In genomic region chr12:25994252-25994651, GRCh38 we compare ENCODE assay signal across 14 cellular contexts. TPM values are rescaled to one million over a fixed set of nuclear protein-coding genes. Genes with fewer than 3 reads are reported as not detected.
DNase-seq lines count a peak whose midpoint lies in the region; ATAC-seq and TF ChIP-seq lines count a peak whose summit lies in the region.
"Had no signal": no experiment of that assay in that cellular context is flagged by ENCODE, and none has a peak within 500 bp of the region (broad histone marks: within the 10 kb centered on the region; RNA-seq: fewer than 3 reads in every experiment).

No MANE protein-coding gene starts in this region.

- intact Hi-C loops in activated T-helper 1 cell treated with anti-CD3 and anti-CD28 coated beads, Interleukin-12 subunit alpha, Interleukin-12 subunit beta, Interleukin-2, Interleukin-4 antibody, amounts not matched to agents 30 ng/mL and 10 ng/mL and 1 ng/mL, durations not matched to agents 14 hours and 24 hours and 36 hours (cut with micrococcal nuclease), result no loop called here

- H3K4me2 ChIP-seq in KMS-11, result peak overlapping the region; percentile 37

- no peaks in the 10 kb centered on the region for H4K20me1 ChIP-seq in KMS-11 (ENCODE audit: insufficient read depth)

- H3K36me3 Mint-ChIP-seq in activated T-helper 1 cell treated with anti-CD3 and anti-CD28 coated beads, Interleukin-12 subunit alpha, Interleukin-12 subunit beta, Interleukin-2, Interleukin-4 antibody, amounts not matched to agents 30 ng/mL and 10 ng/mL and 1 ng/mL, durations not matched to agents 14 hours and 24 hours and 36 hours (ENCODE audit: low read depth), result no peaks in the 10 kb centered on the region
- H3K36me3 Mint-ChIP-seq: CD4-positive, alpha-beta memory T cell; naive B cell had no signal

- no peak overlapping the region for H3K27ac Mint-ChIP-seq in activated T-helper 1 cell treated with anti-CD3 and anti-CD28 coated beads, Interleukin-12 subunit alpha, Interleukin-12 subunit beta, Interleukin-2, Interleukin-4 antibody, amounts not matched to agents 30 ng/mL and 10 ng/mL and 1 ng/mL, durations not matched to agents 14 hours and 24 hours and 36 hours
- H3K27ac Mint-ChIP-seq: CD4-positive, alpha-beta memory T cell had no signal

- H3K27ac ChIP-seq in KMS-11, result no peak overlapping the region

- H3K4me3 Mint-ChIP-seq in activated T-helper 1 cell treated with anti-CD3 and anti-CD28 coated beads, Interleukin-12 subunit alpha, Interleukin-12 subunit beta, Interleukin-2, Interleukin-4 antibody, amounts not matched to agents 30 ng/mL and 10 ng/mL and 1 ng/mL, durations not matched to agents 14 hours and 24 hours and 36 hours, result no peak overlapping the region
- H3K4me3 Mint-ChIP-seq: CD4-positive, alpha-beta memory T cell; naive B cell had no signal

- no peak overlapping the region for H3K9ac ChIP-seq in KMS-11

- no peaks in the 10 kb centered on the region for H3K27me3 ChIP-seq in KMS-11 (ENCODE audit: insufficient read depth, low read depth)

- H3K4me1 Mint-ChIP-seq in activated T-helper 1 cell treated with anti-CD3 and anti-CD28 coated beads, Interleukin-12 subunit alpha, Interleukin-12 subunit beta, Interleukin-2, Interleukin-4 antibody, amounts not matched to agents 30 ng/mL and 10 ng/mL and 1 ng/mL, durations not matched to agents 14 hours and 24 hours and 36 hours (ENCODE audit: low read depth), result no peaks in the 10 kb centered on the region
- H3K4me1 Mint-ChIP-seq: CD4-positive, alpha-beta memory T cell; naive B cell had no signal

- H3K4me1 ChIP-seq in KMS-11 (ENCODE audit: low read depth, poor library complexity, severe bottlenecking), result peaks cover 58% of the 10 kb centered on the region

- peaks cover 9% of the 10 kb centered on the region for H3K27me3 Mint-ChIP-seq in activated T-helper 1 cell treated with anti-CD3 and anti-CD28 coated beads, Interleukin-12 subunit alpha, Interleukin-12 subunit beta, Interleukin-2, Interleukin-4 antibody, amounts not matched to agents 30 ng/mL and 10 ng/mL and 1 ng/mL, durations not matched to agents 14 hours and 24 hours and 36 hours (ENCODE audit: insufficient read depth)

- H2AFZ ChIP-seq in KMS-11 (ENCODE audit: low read depth), result no peak overlapping the region

- no peak for ATAC-seq in HG03196 (IDR thresholded peaks at IDR 0.05; ENCODE audit: unreplicated experiment)

- no peaks in the 10 kb centered on the region for H3K36me3 ChIP-seq in KMS-11 (ENCODE audit: insufficient read depth)

- H3K4me3 ChIP-seq in AG09309 (ENCODE audit: control insufficient read depth, low read depth, low read length) (no peak overlapping the region), KMS-11 (IDR thresholded peaks at IDR 0.05; ENCODE audit: insufficient read depth, low read depth, low read length) (no peak overlapping the region)

- peak; percentile 98 for DNase-seq in AG09309 (ENCODE audit: low read depth)
- DNase-seq in dedifferentiated amniotic fluid mesenchymal stem cell (ENCODE audit: extremely low spot score), result peak; percentile 90
- peak; percentile 54 for DNase-seq in non-pigmented ciliary epithelial cell (ENCODE audit: low read depth)
- DNase-seq in NOMO-1 treated with DMSO at 0.1 percent for 48 hours (lab: John Stamatoyannopoulos, UW; ENCODE audit: unreplicated experiment), result no peak
- DNase-seq in activated T-helper 1 cell treated with anti-CD3 and anti-CD28 coated beads, Interleukin-12 subunit alpha, Interleukin-12 subunit beta, Interleukin-2, Interleukin-4 antibody, amounts not matched to agents 30 ng/mL and 10 ng/mL and 1 ng/mL, durations not matched to agents 14 hours and 24 hours and 36 hours (ENCODE audit: low spot score), result no peak
- DNase-seq in occipital lobe (lab: John Stamatoyannopoulos, UW), result no peak
- DNase-seq: activated CD4-positive, alpha-beta T cell treated with anti-CD3 and anti-CD28 coated beads for 1 hour; activated naive CD4-positive, alpha-beta T cell; CD4-positive, alpha-beta memory T cell; effector memory CD4-positive, alpha-beta T cell; naive B cell; NCI-H524 had no signal

- H3K79me2 ChIP-seq in KMS-11 (ENCODE audit: insufficient read depth, low read depth), result no peaks in the 10 kb centered on the region; the same call in 1 of the 2 replicates

- no peak for TF ChIP-seq CTCF in AG09309 (IDR thresholded peaks at IDR 0.05; ENCODE audit: control insufficient read depth, insufficient read depth, low read depth, low read length, missing control alignments)
- TF ChIP-seq CTCF in KMS-11 (conservative IDR thresholded peaks at IDR 0.05; ENCODE audit: low read depth, low read length), result no peak

- H3K9me3 Mint-ChIP-seq in activated T-helper 1 cell treated with anti-CD3 and anti-CD28 coated beads, Interleukin-12 subunit alpha, Interleukin-12 subunit beta, Interleukin-2, Interleukin-4 antibody, amounts not matched to agents 30 ng/mL and 10 ng/mL and 1 ng/mL, durations not matched to agents 14 hours and 24 hours and 36 hours, result no peaks in the 10 kb centered on the region
- H3K9me3 Mint-ChIP-seq: CD4-positive, alpha-beta memory T cell; naive B cell had no signal

RNA-seq across cellular contexts. Expression of gene RASSF8, which starts 35.8 kb away (rescaled TPM):
- 0.12 and 0.13 TPM in 2 replicates for total RNA-seq in activated T-helper 1 cell treated with anti-CD3 and anti-CD28 coated beads, Interleukin-12 subunit alpha, Interleukin-12 subunit beta, Interleukin-2, Interleukin-4 antibody, amounts not matched to agents 30 ng/mL and 10 ng/mL and 1 ng/mL, durations not matched to agents 14 hours and 24 hours and 36 hours
- 22.5 TPM for total RNA-seq in occipital lobe
- total RNA-seq: CD4-positive, alpha-beta memory T cell had no signal

Comparison
In these comparisons a context has a peak if more than half of its experiments do, and no peak if none do; other contexts are left out.
1. DNase-seq: peak in AG09309 (single experiment), dedifferentiated amniotic fluid mesenchymal stem cell (single experiment) and non-pigmented ciliary epithelial cell (single experiment); none in NOMO-1 treated with DMSO at 0.1 percent for 48 hours (single experiment), activated T-helper 1 cell treated with anti-CD3 and anti-CD28 coated beads, Interleukin-12 subunit alpha, Interleukin-12 subunit beta, Interleukin-2, Interleukin-4 antibody, amounts not matched to agents 30 ng/mL and 10 ng/mL and 1 ng/mL, durations not matched to agents 14 hours and 24 hours and 36 hours (single experiment) and occipital lobe (single experiment).
2. RNA of gene RASSF8, which starts 35.8 kb away (total RNA-seq): 22.5 TPM in occipital lobe (single experiment); 0.12 to 0.13 TPM in activated T-helper 1 cell treated with anti-CD3 and anti-CD28 coated beads, Interleukin-12 subunit alpha, Interleukin-12 subunit beta, Interleukin-2, Interleukin-4 antibody, amounts not matched to agents 30 ng/mL and 10 ng/mL and 1 ng/mL, durations not matched to agents 14 hours and 24 hours and 36 hours; every median in the first group is over 10 times any median in the second.